ENCODE assay signal across 1 cellular context in the genomic region with DNA sequence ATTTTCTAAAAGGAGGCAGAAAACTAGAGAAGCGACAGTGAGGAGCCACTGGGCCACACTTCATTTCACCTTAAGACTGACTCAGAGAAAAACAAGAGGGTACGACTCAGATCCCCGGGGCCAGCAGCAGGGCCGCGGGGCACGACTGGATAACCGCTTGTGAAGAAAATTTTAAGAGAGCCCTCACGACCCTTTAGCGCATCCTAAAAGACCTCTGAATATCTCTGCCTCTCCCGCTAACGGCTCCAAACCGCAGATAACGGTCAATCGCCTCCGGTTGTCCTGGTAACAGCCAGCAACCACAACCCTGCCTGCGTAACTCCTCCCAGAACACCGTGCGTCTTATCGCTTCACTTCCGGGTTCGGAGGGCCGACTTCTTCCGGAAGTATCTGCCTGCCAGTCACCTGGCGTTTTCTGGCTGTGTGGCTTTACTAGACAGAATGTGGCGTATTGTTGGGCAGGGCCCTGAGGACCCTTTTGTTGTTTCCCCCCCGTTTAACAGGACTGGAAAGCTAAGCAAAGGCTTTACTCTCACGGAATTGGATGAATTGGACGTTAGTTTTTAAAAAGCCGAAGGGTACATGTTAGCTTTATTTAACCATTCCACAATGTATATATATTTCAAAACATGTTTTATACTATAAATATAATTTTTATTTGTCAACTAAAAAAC.
TF ChIP-seq lines count a peak whose summit lies in the region.

No MANE protein-coding gene starts in this region.

TF ChIP-seq in K562, 482 proteins besides CTCF, POLR2A, EP300 and RAD21 (continued from another document and continues in another):
- TF ChIP-seq, protein P1, sequence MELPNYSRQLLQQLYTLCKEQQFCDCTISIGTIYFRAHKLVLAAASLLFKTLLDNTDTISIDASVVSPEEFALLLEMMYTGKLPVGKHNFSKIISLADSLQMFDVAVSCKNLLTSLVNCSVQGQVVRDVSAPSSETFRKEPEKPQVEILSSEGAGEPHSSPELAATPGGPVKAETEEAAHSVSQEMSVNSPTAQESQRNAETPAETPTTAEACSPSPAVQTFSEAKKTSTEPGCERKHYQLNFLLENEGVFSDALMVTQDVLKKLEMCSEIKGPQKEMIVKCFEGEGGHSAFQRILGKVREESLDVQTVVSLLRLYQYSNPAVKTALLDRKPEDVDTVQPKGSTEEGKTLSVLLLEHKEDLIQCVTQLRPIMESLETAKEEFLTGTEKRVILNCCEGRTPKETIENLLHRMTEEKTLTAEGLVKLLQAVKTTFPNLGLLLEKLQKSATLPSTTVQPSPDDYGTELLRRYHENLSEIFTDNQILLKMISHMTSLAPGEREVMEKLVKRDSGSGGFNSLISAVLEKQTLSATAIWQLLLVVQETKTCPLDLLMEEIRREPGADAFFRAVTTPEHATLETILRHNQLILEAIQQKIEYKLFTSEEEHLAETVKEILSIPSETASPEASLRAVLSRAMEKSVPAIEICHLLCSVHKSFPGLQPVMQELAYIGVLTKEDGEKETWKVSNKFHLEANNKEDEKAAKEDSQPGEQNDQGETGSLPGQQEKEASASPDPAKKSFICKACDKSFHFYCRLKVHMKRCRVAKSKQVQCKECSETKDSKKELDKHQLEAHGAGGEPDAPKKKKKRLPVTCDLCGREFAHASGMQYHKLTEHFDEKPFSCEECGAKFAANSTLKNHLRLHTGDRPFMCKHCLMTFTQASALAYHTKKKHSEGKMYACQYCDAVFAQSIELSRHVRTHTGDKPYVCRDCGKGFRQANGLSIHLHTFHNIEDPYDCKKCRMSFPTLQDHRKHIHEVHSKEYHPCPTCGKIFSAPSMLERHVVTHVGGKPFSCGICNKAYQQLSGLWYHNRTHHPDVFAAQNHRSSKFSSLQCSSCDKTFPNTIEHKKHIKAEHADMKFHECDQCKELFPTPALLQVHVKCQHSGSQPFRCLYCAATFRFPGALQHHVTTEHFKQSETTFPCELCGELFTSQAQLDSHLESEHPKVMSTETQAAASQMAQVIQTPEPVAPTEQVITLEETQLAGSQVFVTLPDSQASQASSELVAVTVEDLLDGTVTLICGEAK (IDR thresholded peaks at IDR 0.05): peak; percentile 94
- TF ChIP-seq, protein P1 (CRISPR knock-in tag; IDR thresholded peaks at IDR 0.05): no peak
- TF ChIP-seq SNRNP70 (optimal IDR thresholded peaks at IDR 0.05; ENCODE audit: low read depth, low read length): no peak
- TF ChIP-seq TFAM (CRISPR knock-in tag; conservative IDR thresholded peaks at IDR 0.05): no peak
- TF ChIP-seq FOXK1 (CRISPR knock-in tag; IDR thresholded peaks at IDR 0.05; ENCODE audit: borderline replicate concordance): no peak
- TF ChIP-seq, protein P2, sequence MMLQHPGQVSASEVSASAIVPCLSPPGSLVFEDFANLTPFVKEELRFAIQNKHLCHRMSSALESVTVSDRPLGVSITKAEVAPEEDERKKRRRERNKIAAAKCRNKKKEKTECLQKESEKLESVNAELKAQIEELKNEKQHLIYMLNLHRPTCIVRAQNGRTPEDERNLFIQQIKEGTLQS (IDR thresholded peaks at IDR 0.05): no peak
- TF ChIP-seq, protein P2 (CRISPR knock-in tag; conservative IDR thresholded peaks at IDR 0.05): 0 out of 2 replicates have a peak, but pooled peaks have one; percentile 51
- TF ChIP-seq NR4A1 (CRISPR knock-in tag; IDR thresholded peaks at IDR 0.05): no peak
- no peak for TF ChIP-seq NR4A1 (tag; IDR thresholded peaks at IDR 0.05)
- no peak for TF ChIP-seq KDM2B (CRISPR knock-in tag; IDR thresholded peaks at IDR 0.05)
- no peak for TF ChIP-seq HMG20A (CRISPR knock-in tag; conservative IDR thresholded peaks at IDR 0.05)
- TF ChIP-seq ZNF507 (tag; conservative IDR thresholded peaks at IDR 0.05): no peak
- peak; percentile 42 for TF ChIP-seq CCNT2 (IDR thresholded peaks at IDR 0.05; ENCODE audit: borderline replicate concordance, extremely low read depth, insufficient read length, low read depth, low read length)
- TF ChIP-seq, protein P3, sequence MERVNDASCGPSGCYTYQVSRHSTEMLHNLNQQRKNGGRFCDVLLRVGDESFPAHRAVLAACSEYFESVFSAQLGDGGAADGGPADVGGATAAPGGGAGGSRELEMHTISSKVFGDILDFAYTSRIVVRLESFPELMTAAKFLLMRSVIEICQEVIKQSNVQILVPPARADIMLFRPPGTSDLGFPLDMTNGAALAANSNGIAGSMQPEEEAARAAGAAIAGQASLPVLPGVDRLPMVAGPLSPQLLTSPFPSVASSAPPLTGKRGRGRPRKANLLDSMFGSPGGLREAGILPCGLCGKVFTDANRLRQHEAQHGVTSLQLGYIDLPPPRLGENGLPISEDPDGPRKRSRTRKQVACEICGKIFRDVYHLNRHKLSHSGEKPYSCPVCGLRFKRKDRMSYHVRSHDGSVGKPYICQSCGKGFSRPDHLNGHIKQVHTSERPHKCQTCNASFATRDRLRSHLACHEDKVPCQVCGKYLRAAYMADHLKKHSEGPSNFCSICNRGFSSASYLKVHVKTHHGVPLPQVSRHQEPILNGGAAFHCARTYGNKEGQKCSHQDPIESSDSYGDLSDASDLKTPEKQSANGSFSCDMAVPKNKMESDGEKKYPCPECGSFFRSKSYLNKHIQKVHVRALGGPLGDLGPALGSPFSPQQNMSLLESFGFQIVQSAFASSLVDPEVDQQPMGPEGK (CRISPR knock-in tag; IDR thresholded peaks at IDR 0.05; ENCODE audit: borderline replicate concordance): no peak
- TF ChIP-seq, protein P4, sequence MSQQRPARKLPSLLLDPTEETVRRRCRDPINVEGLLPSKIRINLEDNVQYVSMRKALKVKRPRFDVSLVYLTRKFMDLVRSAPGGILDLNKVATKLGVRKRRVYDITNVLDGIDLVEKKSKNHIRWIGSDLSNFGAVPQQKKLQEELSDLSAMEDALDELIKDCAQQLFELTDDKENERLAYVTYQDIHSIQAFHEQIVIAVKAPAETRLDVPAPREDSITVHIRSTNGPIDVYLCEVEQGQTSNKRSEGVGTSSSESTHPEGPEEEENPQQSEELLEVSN (IDR thresholded peaks at IDR 0.05; ENCODE audit: borderline replicate concordance in 1 of 2, extremely low read depth in 1 of 2, insufficient read depth in 1 of 2, insufficient read length in 1 of 2, low read depth in 1 of 2, low read length in 1 of 2, poor library complexity in 1 of 2, severe bottlenecking in 1 of 2): peak in 1 of 2 experiments; percentile 30
- TF ChIP-seq ZSCAN32 (CRISPR knock-in tag; IDR thresholded peaks at IDR 0.05): no peak
- no peak for TF ChIP-seq IRF2 (CRISPR knock-in tag; IDR thresholded peaks at IDR 0.05)
- TF ChIP-seq SP1 (CRISPR knock-in tag; IDR thresholded peaks at IDR 0.05): peak; percentile 69; the same call in 1 of the 2 replicates
- peak; percentile 93 for TF ChIP-seq SMAD1 (IDR thresholded peaks at IDR 0.05; ENCODE audit: low read depth, low read length, partially characterized antibody)
- TF ChIP-seq ATF7 (IDR thresholded peaks at IDR 0.05): peak; percentile 75
- no peak for TF ChIP-seq CAMTA2 (CRISPR knock-in tag; conservative IDR thresholded peaks at IDR 0.05)
- TF ChIP-seq, protein P5, sequence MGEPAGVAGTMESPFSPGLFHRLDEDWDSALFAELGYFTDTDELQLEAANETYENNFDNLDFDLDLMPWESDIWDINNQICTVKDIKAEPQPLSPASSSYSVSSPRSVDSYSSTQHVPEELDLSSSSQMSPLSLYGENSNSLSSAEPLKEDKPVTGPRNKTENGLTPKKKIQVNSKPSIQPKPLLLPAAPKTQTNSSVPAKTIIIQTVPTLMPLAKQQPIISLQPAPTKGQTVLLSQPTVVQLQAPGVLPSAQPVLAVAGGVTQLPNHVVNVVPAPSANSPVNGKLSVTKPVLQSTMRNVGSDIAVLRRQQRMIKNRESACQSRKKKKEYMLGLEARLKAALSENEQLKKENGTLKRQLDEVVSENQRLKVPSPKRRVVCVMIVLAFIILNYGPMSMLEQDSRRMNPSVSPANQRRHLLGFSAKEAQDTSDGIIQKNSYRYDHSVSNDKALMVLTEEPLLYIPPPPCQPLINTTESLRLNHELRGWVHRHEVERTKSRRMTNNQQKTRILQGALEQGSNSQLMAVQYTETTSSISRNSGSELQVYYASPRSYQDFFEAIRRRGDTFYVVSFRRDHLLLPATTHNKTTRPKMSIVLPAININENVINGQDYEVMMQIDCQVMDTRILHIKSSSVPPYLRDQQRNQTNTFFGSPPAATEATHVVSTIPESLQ (CRISPR knock-in tag; IDR thresholded peaks at IDR 0.05): no peak; the same call in 1 of the 2 replicates
- peak; percentile 87 for TF ChIP-seq GABPB1 (CRISPR knock-in tag; IDR thresholded peaks at IDR 0.05)
- TF ChIP-seq NBN (IDR thresholded peaks at IDR 0.05; ENCODE audit: low read depth): no peak
- peak; percentile 95 for TF ChIP-seq CXXC5 (CRISPR knock-in tag; IDR thresholded peaks at IDR 0.05)
- peak; percentile 54 for TF ChIP-seq FOSL1 (tag; conservative IDR thresholded peaks at IDR 0.05)
- TF ChIP-seq, protein P6, sequence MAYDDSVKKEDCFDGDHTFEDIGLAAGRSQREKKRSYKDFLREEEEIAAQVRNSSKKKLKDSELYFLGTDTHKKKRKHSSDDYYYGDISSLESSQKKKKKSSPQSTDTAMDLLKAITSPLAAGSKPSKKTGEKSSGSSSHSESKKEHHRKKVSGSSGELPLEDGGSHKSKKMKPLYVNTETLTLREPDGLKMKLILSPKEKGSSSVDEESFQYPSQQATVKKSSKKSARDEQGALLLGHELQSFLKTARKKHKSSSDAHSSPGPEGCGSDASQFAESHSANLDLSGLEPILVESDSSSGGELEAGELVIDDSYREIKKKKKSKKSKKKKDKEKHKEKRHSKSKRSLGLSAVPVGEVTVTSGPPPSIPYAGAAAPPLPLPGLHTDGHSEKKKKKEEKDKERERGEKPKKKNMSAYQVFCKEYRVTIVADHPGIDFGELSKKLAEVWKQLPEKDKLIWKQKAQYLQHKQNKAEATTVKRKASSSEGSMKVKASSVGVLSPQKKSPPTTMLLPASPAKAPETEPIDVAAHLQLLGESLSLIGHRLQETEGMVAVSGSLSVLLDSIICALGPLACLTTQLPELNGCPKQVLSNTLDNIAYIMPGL (CRISPR knock-in tag; IDR thresholded peaks at IDR 0.05): no peak
- no peak for TF ChIP-seq ZBTB8A (IDR thresholded peaks at IDR 0.05; ENCODE audit: partially characterized antibody)
- TF ChIP-seq DDX20 (tag; IDR thresholded peaks at IDR 0.05; ENCODE audit: low read depth): no peak
